Comparison of ENCODE assay signal across 21 cellular contexts in the genomic region with DNA sequence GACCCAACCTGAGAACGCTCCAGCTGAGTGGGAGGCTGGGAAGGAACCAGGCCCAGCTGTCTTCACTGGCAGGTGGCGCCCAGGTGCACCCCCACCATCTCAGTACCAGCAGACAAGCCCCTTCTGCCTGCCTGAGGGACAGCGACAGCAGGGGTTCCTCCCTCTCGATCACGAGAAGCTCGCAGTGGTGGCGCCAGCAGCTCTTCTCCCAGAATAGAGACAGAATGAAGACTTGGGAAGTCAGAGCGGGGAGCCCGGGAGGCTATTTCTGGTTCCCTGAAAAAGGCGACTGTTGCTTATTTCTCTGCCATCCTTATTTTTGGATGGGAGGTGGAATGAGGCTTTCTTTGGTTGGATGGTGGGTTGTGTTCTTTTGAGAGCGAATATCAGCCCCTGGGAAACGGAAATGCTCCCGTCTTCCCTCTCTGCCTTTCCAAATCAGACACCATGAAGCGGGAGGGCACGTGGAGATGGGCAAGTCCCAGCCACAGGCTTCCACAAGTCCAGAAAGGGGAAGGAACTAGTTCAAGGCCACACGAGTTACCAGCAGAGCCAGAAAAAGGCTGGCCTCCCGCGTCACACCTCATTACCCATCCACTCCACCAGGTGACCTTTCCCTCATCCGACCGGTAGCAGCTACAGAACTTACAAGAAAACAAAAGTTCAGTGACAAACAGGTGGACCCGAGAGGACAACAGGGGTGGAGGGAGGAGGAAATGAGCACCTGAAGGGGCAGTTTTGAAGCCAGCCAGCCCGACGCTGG. TPM values are rescaled to one million over a fixed set of nuclear protein-coding genes. Genes with fewer than 3 reads are reported as not detected.
DNase-seq lines count a peak whose midpoint lies in the region; ATAC-seq and TF ChIP-seq lines count a peak whose summit lies in the region.
"Had no signal": no experiment of that assay in that cellular context is flagged by ENCODE, and none has a peak within 500 bp of the region (broad histone marks: within the 10 kb centered on the region; RNA-seq: fewer than 3 reads in every experiment).

No MANE protein-coding gene starts in this region.

- peaks cover 4% of the 10 kb centered on the region for H3K36me3 Mint-ChIP-seq in glutamatergic neuron (ENCODE audit: unreplicated experiment)

- peak; percentile 20 for DNase-seq in NCI-H2171 (lab: John Stamatoyannopoulos, UW)
- DNase-seq in NCI-H524 treated with DMSO at 0.1 percent for 48 hours (lab: John Stamatoyannopoulos, UW), result peak; percentile 75
- no peak for DNase-seq in glutamatergic neuron
- DNase-seq in osteoblast (ENCODE audit: insufficient read length, low spot score, missing footprints), result peak; percentile 45
- no peak for DNase-seq in posterior vena cava (ENCODE audit: low spot score)
- DNase-seq in PC-3, result no peak
- DNase-seq in hepatocyte (ENCODE audit: low spot score), result no peak
- DNase-seq: activated CD4-positive, alpha-beta T cell treated with anti-CD3 and anti-CD28 coated beads for 1 hour; COR-L47; EL; NCI-H1092; NCI-H2107; stimulated activated naive CD8-positive, alpha-beta T cell treated with anti-CD3 and anti-CD28 coated beads, Interleukin-15, Interleukin-2, amounts not matched to agents 100 U/mL and 50 U/mL, for 24 hours had no signal

- peak overlapping the region; percentile 72 for H3K27ac Mint-ChIP-seq in glutamatergic neuron (ENCODE audit: unreplicated experiment)
- H3K27ac Mint-ChIP-seq: activated naive CD4-positive, alpha-beta T cell treated with anti-CD3 and anti-CD28 coated beads, Interleukin-2, amount 50 U/mL, for 24 hours had no signal

- peaks cover 14% of the 10 kb centered on the region for H3K4me1 ChIP-seq in osteoblast (ENCODE audit: insufficient read depth, low read length)
- H3K4me1 ChIP-seq in PC-3 (ENCODE audit: insufficient read depth, low read length), result no peaks in the 10 kb centered on the region
- peaks cover 8% of the 10 kb centered on the region for H3K4me1 ChIP-seq in hepatocyte (ENCODE audit: insufficient read depth)

- peaks cover 19% of the 10 kb centered on the region for H4K20me1 ChIP-seq in osteoblast (ENCODE audit: insufficient read depth, low read length)
- no peaks in the 10 kb centered on the region for H4K20me1 ChIP-seq in PC-3 (ENCODE audit: low read length)
- no peaks in the 10 kb centered on the region for H4K20me1 ChIP-seq in hepatocyte (ENCODE audit: insufficient read depth, poor library complexity, severe bottlenecking)

- no peak overlapping the region for H2AFZ ChIP-seq in osteoblast (ENCODE audit: low read length)
- no peak overlapping the region for H2AFZ ChIP-seq in PC-3 (ENCODE audit: low read length)
- no peak overlapping the region for H2AFZ ChIP-seq in hepatocyte

- H3K4me1 Mint-ChIP-seq in glutamatergic neuron (ENCODE audit: low read depth, unreplicated experiment), result peaks cover 28% of the 10 kb centered on the region

- no peak overlapping the region for H3K4me2 ChIP-seq in osteoblast (ENCODE audit: insufficient read depth, low read length)
- no peak overlapping the region for H3K4me2 ChIP-seq in PC-3 (ENCODE audit: low read length)
- no peak overlapping the region for H3K4me2 ChIP-seq in hepatocyte
- H3K4me2 ChIP-seq: KMS-11 had no signal

- CTCF ChIA-PET in PC-3 (lab: Charles Lee), result no interaction called here

- H3K36me3 ChIP-seq in osteoblast (ENCODE audit: insufficient read depth, low read length) (no peaks in the 10 kb centered on the region), PC-3 (ENCODE audit: low read depth, low read length) (no peaks in the 10 kb centered on the region), hepatocyte (replicated peaks; ENCODE audit: insufficient read depth, low read depth) (no peaks in the 10 kb centered on the region)

- peaks cover 18% of the 10 kb centered on the region for H3K9me3 Mint-ChIP-seq in glutamatergic neuron (ENCODE audit: unreplicated experiment)
- H3K9me3 Mint-ChIP-seq: activated naive CD4-positive, alpha-beta T cell treated with anti-CD3 and anti-CD28 coated beads, Interleukin-2, amount 50 U/mL, for 24 hours had no signal

- no peaks in the 10 kb centered on the region for H3F3A ChIP-seq in PC-3 (ENCODE audit: low read length, unreplicated experiment)

- H3K9me2 ChIP-seq in PC-3 (replicated peaks; ENCODE audit: low read length) (no peaks in the 10 kb centered on the region), hepatocyte (replicated peaks; ENCODE audit: insufficient read depth) (no peaks in the 10 kb centered on the region)

- BruUV-seq in PC-3 (replicated peaks; lab: Mats Ljungman, UMichigan), result no TSS peak

- ATAC-seq in esophagus mucosa (no peak), PC-3 (no peak)
- ATAC-seq: mucosa of descending colon; stimulated activated naive CD8-positive, alpha-beta T cell treated with anti-CD3 and anti-CD28 coated beads, Interleukin-15, Interleukin-2, amounts not matched to agents 100 U/mL and 50 U/mL, for 24 hours had no signal

- H3K9ac ChIP-seq in PC-3 (ENCODE audit: low read length), result no peak overlapping the region
- H3K9ac ChIP-seq: KMS-11 had no signal

- H3K4me3 ChIP-seq in osteoblast (ENCODE audit: insufficient read depth, low read length) (no peak overlapping the region), PC-3 (ENCODE audit: low read length) (no peak overlapping the region), hepatocyte (no peak overlapping the region)
- H3K4me3 ChIP-seq: mucosa of descending colon had no signal

- 93% methylated on average over 23 of the region's 23 CpGs for WGBS in hepatocyte (ENCODE audit: low lambda C conversion rate, missing lambda C conversion rate)

- H3K27me3 ChIP-seq in osteoblast (ENCODE audit: insufficient read depth, low read length) (no peaks in the 10 kb centered on the region), PC-3 (ENCODE audit: low read length) (no peaks in the 10 kb centered on the region), hepatocyte (no peaks in the 10 kb centered on the region)
- H3K27me3 ChIP-seq: neutrophil had no signal

- POLR2A ChIA-PET in PC-3 (lab: Charles Lee; ENCODE audit: unreplicated experiment), result no interaction called here

- no peak for TF ChIP-seq CTCF in glutamatergic neuron (IDR thresholded peaks at IDR 0.05; ENCODE audit: partially characterized antibody, unreplicated experiment)
- TF ChIP-seq CTCF in osteoblast (IDR thresholded peaks at IDR 0.05; ENCODE audit: extremely low read depth, low read depth, low read length), result no peak
- TF ChIP-seq CTCF in PC-3 (conservative IDR thresholded peaks at IDR 0.05; ENCODE audit: low read depth, low read length), result no peak
- TF ChIP-seq CTCF in hepatocyte (IDR thresholded peaks at IDR 0.05; ENCODE audit: poor library complexity), result no peak

- H3K9me3 ChIP-seq in osteoblast (ENCODE audit: low read depth, low read length) (peaks cover 2% of the 10 kb centered on the region), PC-3 (ENCODE audit: low read length) (no peaks in the 10 kb centered on the region), hepatocyte (ENCODE audit: low read depth) (no peaks in the 10 kb centered on the region)
- H3K9me3 ChIP-seq: mucosa of descending colon, neutrophil had no signal

- intact Hi-C loops in posterior vena cava (cut with DNase I), result loop anchor here in 1 of 2 donors (5.0 kb wide), 1 partner anchor 1142 kb away; no protein-coding TSS in a partner anchor
- intact Hi-C loops in PC-3 (cut with micrococcal nuclease), result no loop called here

- no peaks in the 10 kb centered on the region for H3K79me2 ChIP-seq in osteoblast (ENCODE audit: insufficient read depth, low read length)
- 0 out of 2 replicates have a peak, but pooled peaks cover 3% of the 10 kb centered on the region for H3K79me2 ChIP-seq in PC-3 (ENCODE audit: low read length)
- peaks cover 35% of the 10 kb centered on the region for H3K79me2 ChIP-seq in hepatocyte

- H3K27ac ChIP-seq in osteoblast (ENCODE audit: low read depth, low read length), result no peak overlapping the region
- H3K27ac ChIP-seq in PC-3 (ENCODE audit: low read length), result no peak overlapping the region
- H3K27ac ChIP-seq in hepatocyte, result no peak overlapping the region
- H3K27ac ChIP-seq: KMS-11, neutrophil had no signal

- peaks cover 11% of the 10 kb centered on the region for H3K27me3 Mint-ChIP-seq in glutamatergic neuron (ENCODE audit: unreplicated experiment)
- H3K27me3 Mint-ChIP-seq: activated naive CD4-positive, alpha-beta T cell treated with anti-CD3 and anti-CD28 coated beads, Interleukin-2, amount 50 U/mL, for 24 hours had no signal

- H3K4me3 Mint-ChIP-seq in glutamatergic neuron (ENCODE audit: unreplicated experiment), result no peak overlapping the region
- H3K4me3 Mint-ChIP-seq: activated naive CD4-positive, alpha-beta T cell treated with anti-CD3 and anti-CD28 coated beads, Interleukin-2, amount 50 U/mL, for 24 hours had no signal

RNA-seq across cellular contexts. Expression of a gene that starts 46.7 kb away (rescaled TPM):
- 663 TPM for total RNA-seq in glutamatergic neuron (ENCODE audit: unreplicated experiment)
- total RNA-seq in osteoblast, result not detected in 2 replicates
- under 1 TPM in 1 of 2 donors, not detected in 1; 0.29 TPM for total RNA-seq in posterior vena cava
- 0.08 TPM for total RNA-seq in esophagus mucosa
- not detected in 2 replicates for total RNA-seq in PC-3 (2014; rRNA removed)
- 48.2 and 61.3 TPM in 2 replicates for total RNA-seq in hepatocyte
- 40.5 and 86.5 TPM in 2 replicates for polyA plus RNA-seq in hepatocyte
- total RNA-seq: activated CD8-positive, alpha-beta memory T cell treated with anti-CD3 and anti-CD28 coated beads for 36 hours; kidney epithelial cell; ureter had no signal

Comparison
In these comparisons a context has a peak if more than half of its experiments do, and no peak if none do; other contexts are left out.
1. DNase-seq: peak in NCI-H2171 (single experiment), NCI-H524 treated with DMSO at 0.1 percent for 48 hours (single experiment) and osteoblast (single experiment); none in glutamatergic neuron (single experiment), posterior vena cava (single experiment), PC-3 (single experiment) and hepatocyte (single experiment).
2. RNA of a gene that starts 46.7 kb away (total RNA-seq): 663 TPM in glutamatergic neuron (single experiment) and 48.2 to 61.3 TPM in hepatocyte; 0.29 TPM in posterior vena cava, 0.08 TPM in esophagus mucosa (single experiment), not detected in osteoblast and not detected in PC-3; every median in the first group is over 10 times any median in the second.